ENCODE assay signal across 20 cellular contexts in the genomic region with DNA sequence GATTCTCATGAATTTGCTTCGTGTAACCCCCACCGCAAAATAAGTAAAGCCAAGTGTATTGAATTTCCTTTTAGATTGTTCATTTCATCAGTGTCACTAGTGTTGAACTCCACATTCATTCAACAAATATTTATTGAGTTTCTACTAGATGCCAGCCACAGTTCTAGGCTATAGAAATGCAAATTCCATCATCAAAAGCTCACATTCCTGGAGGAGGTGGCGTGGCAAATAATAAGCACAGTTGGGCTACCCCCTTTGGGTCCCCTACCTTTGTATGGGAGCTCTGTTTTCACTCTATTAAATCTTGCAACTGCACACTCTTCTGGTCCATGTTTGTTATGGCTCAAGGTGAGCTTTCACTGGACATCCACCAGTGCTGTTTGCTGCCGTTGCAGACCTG. TPM values are rescaled to one million over a fixed set of nuclear protein-coding genes. Genes with fewer than 3 reads are reported as not detected.
"Had no signal": no experiment of that assay in that cellular context is flagged by ENCODE, and none has a peak within 500 bp of the region (broad histone marks: within the 10 kb centered on the region; RNA-seq: fewer than 3 reads in every experiment).

No MANE protein-coding gene starts in this region.

- DNase-seq: activated CD4-positive, alpha-beta T cell treated with anti-CD3 and anti-CD28 coated beads, Interleukin-2, amount 10 ng/mL, durations not matched to agents 24 days and 14 days; activated CD4-positive, alpha-beta T cell treated with anti-CD3 and anti-CD28 coated beads, Interleukin-2, amount 50 U/mL, for 48 hours; activated CD4-positive, CD25-positive, alpha-beta regulatory T cell treated with anti-CD3 and anti-CD28 coated beads, Interleukin-2, amount 50 U/mL, for 72 hours; activated CD8-positive, alpha-beta memory T cell treated with anti-CD3 and anti-CD28 coated beads, Interleukin-2, amount 10 ng/mL, durations not matched to agents 7 days and 5 days; activated effector memory CD4-positive, alpha-beta T cell treated with Interleukin-2 at 50 U/mL for 16 hours; activated naive CD4-positive, alpha-beta T cell; activated T-cell treated with anti-CD3 and anti-CD28 coated beads, Interleukin-2, amount 50 U/mL, for 24 hours; aorta; body of pancreas; NCI-H1092; NCI-H1417; NCI-H1930; NCI-H2171; NCI-H2227 treated with DMSO at 0.1 percent for 48 hours; NCI-H446 treated with DMSO at 0.1 percent for 48 hours; NCI-H524 treated with DMSO at 0.1 percent for 48 hours; NCI-H748 treated with DMSO at 0.1 percent for 48 hours; PC-3; SHP77 treated with DMSO at 0.1 percent for 48 hours had no signal

- H3K27me3 ChIP-seq: body of pancreas had no signal

- ATAC-seq: activated CD8-positive, alpha-beta memory T cell treated with anti-CD3 and anti-CD28 coated beads, Interleukin-2, amount 10 ng/mL, durations not matched to agents 7 days and 5 days; body of pancreas; PC-3 had no signal

- H3K27ac ChIP-seq: body of pancreas had no signal

- H3K9me3 ChIP-seq: body of pancreas had no signal

- H3K4me3 ChIP-seq: body of pancreas had no signal

- H3K4me1 ChIP-seq: body of pancreas had no signal

RNA-seq across cellular contexts. Expression of gene ME1, which starts 12.7 kb away (rescaled TPM):
- total RNA-seq: activated CD4-positive, alpha-beta T cell treated with anti-CD3 and anti-CD28 coated beads, Interleukin-2, amount 10 ng/mL, durations not matched to agents 24 days and 14 days; activated T-helper 1 cell treated with anti-CD3 and anti-CD28 coated beads, Interleukin-12 subunit alpha, Interleukin-12 subunit beta, Interleukin-2, Interleukin-4 antibody, amounts not matched to agents 30 ng/mL and 10 ng/mL and 1 ng/mL, durations not matched to agents 14 hours and 24 hours and 36 hours had no signal
